ENCODE assay signal across 11 cellular contexts in the genomic region with DNA sequence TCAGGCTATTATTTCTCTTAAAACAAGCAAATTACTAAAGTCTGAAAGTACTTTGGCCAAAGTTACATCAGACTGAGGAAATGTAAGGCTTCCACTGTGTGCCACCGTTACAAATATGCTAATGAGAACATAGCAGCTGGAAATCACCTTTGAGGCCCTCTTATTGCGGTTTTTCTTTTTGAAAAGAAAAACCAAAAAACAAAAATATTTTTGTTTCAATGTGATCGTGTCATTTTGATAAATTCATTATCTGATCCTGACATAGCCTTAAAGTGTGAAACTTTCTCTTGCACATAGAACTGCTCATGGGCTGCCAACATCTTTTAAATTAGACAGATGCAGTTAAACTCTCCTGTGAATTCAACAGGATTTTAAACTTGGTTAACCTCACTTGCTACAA. TPM values are rescaled to one million over a fixed set of nuclear protein-coding genes. Genes with fewer than 3 reads are reported as not detected.
A peak's percentile ranks its signal among the peaks of the same experiment; 100 is the strongest.
DNase-seq lines count a peak whose midpoint lies in the region; ATAC-seq and TF ChIP-seq lines count a peak whose summit lies in the region.
"Had no signal": no experiment of that assay in that cellular context is flagged by ENCODE, and none has a peak within 500 bp of the region (broad histone marks: within the 10 kb centered on the region; RNA-seq: fewer than 3 reads in every experiment).

No MANE protein-coding gene starts in this region.

- H3K36me3 Mint-ChIP-seq in activated naive CD8-positive, alpha-beta T cell, result no peaks in the 10 kb centered on the region

- intact Hi-C loops in testis (cut with DNase I; ENCODE audit: low total_unique reads), result no loop called here

- no peaks in the 10 kb centered on the region for H3K27me3 ChIP-seq in testis
- no peaks in the 10 kb centered on the region for H3K27me3 ChIP-seq in brain microvascular endothelial cell (replicated peaks)

- peak overlapping the region; percentile 86 for H3K27ac Mint-ChIP-seq in activated naive CD8-positive, alpha-beta T cell

- H3K4me3 ChIP-seq in GM12865 (ENCODE audit: low read depth, low read length) (peak overlapping the region; percentile 98), testis (no peak overlapping the region), brain microvascular endothelial cell (ENCODE audit: low read depth, low read length) (no peak overlapping the region)

- no peaks in the 10 kb centered on the region for H3K4me1 ChIP-seq in testis

- peak; percentile 85 for DNase-seq in GM12865 (ENCODE audit: low read depth)
- no peak for DNase-seq in testis
- DNase-seq in brain microvascular endothelial cell, result no peak
- DNase-seq in activated effector memory CD4-positive, alpha-beta T cell treated with Interleukin-2 at 50 U/mL for 16 hours, result no peak
- DNase-seq in DMS53 treated with DMSO at 0.1 percent for 48 hours (lab: John Stamatoyannopoulos, UW; ENCODE audit: unreplicated experiment), result no peak
- DNase-seq: activated CD4-positive, alpha-beta T cell treated with anti-CD3 and anti-CD28 coated beads for 1 hour; DMS 273 treated with DMSO at 0.1 percent for 48 hours; NCI-H510A treated with DMSO at 0.1 percent for 48 hours had no signal

- peak overlapping the region; percentile 58 for H3K4me3 Mint-ChIP-seq in activated naive CD8-positive, alpha-beta T cell

- H3K4me1 Mint-ChIP-seq in activated naive CD8-positive, alpha-beta T cell (ENCODE audit: low read depth), result peaks cover 51% of the 10 kb centered on the region

- no peaks in the 10 kb centered on the region for H3K27me3 Mint-ChIP-seq in activated naive CD8-positive, alpha-beta T cell

- peak; percentile 26 for ATAC-seq in GM21360 (IDR thresholded peaks at IDR 0.05; ENCODE audit: unreplicated experiment)
- peak; percentile 35 for ATAC-seq in HG03280 (IDR thresholded peaks at IDR 0.05; ENCODE audit: unreplicated experiment)

- in situ Hi-C loops in brain microvascular endothelial cell (cut with HindIII; ENCODE audit: low pct_ligation_motif_present, low sequenced_read_pairs), result no loop called here

- TF ChIP-seq CTCF in GM12865 (IDR thresholded peaks at IDR 0.05; ENCODE audit: insufficient read depth, low read depth, low read length, missing control alignments), result no peak
- TF ChIP-seq CTCF in testis (IDR thresholded peaks at IDR 0.05), result no peak
- TF ChIP-seq CTCF in brain microvascular endothelial cell (IDR thresholded peaks at IDR 0.05; ENCODE audit: low read depth, low read length, missing control alignments), result no peak

- TF ChIP-seq POLR2A in testis (IDR thresholded peaks at IDR 0.05), result no peak

- 80 to 88% methylated on average over 3 of the region's 3 CpGs for WGBS in testis, 2 donors

- H3K9me3 ChIP-seq in testis, result no peaks in the 10 kb centered on the region

- H3K27ac ChIP-seq in testis, result no peak overlapping the region
- H3K27ac ChIP-seq in brain microvascular endothelial cell, result no peak overlapping the region

- H3K36me3 ChIP-seq in testis (ENCODE audit: low read depth, missing control alignments), result no peaks in the 10 kb centered on the region
- H3K36me3 ChIP-seq in brain microvascular endothelial cell (replicated peaks), result no peaks in the 10 kb centered on the region

- H3K9me3 Mint-ChIP-seq in activated naive CD8-positive, alpha-beta T cell (ENCODE audit: low read depth), result no peaks in the 10 kb centered on the region

RNA-seq across cellular contexts. Expression of gene TIFA, which starts 2.8 kb away (rescaled TPM):
- total RNA-seq in testis, result 1 to 10 TPM; 1.7 to 2.8 TPM
- 3.3 TPM for polyA plus RNA-seq in testis (ENCODE audit: insufficient read depth, low read depth, low replicate concordance)

RNA-seq across cellular contexts. Expression of gene ALPK1, which starts 8.7 kb away (rescaled TPM):
- 10 to 100 TPM in 1 of 2 donors, 1 to 10 TPM in 1; 9.7 to 12.5 TPM for total RNA-seq in testis
- polyA plus RNA-seq in testis (ENCODE audit: insufficient read depth, low read depth, low replicate concordance), result 5.2 TPM

RNA-seq across cellular contexts. Expression of gene AP1AR, which starts 56.9 kb away (rescaled TPM):
- 10 to 100 TPM; 24.6 to 29.4 TPM for total RNA-seq in testis
- polyA plus RNA-seq in testis (ENCODE audit: insufficient read depth, low read depth, low replicate concordance), result 22.6 TPM
